Comparison of ENCODE assay signal across 8 cellular contexts in the genomic region with DNA sequence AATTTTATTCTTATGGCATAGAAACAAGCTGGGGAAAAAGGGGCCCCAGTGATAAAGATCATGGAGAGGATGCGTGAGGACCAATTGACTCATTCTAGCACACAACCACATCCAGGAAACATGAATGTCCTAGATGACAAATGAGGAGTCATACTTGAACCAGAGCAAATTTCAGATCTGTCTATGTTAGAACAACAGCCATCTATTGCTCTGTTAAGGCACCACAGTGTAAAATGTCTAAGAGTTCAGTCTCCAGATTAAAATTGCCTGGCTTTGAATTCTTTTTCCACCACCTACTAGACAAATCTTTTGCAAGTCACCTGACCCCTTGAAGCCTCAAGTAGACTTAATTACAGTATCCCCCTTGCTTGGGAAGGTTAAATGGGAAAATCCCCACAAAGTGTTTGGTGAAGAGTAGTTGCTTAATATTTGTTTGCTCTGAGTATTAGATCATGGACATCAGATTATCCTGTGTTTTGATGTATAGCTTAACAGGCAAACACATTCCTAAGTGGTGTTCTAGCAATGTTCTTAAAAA.
DNase-seq lines count a peak whose midpoint lies in the region; ATAC-seq lines count a peak whose summit lies in the region.

No MANE protein-coding gene starts in this region.

- no peaks in the 10 kb centered on the region for H3K79me2 ChIP-seq in GM23248 (ENCODE audit: insufficient read depth)

- no peak overlapping the region for H3K4me3 ChIP-seq in GM23248

- in situ Hi-C loops in GM23248 (cut with MboI): no loop called here

- DNase-seq in EH (ENCODE audit: low read depth): peak; percentile 93
- DNase-seq in GM23248: peak; percentile 97
- peak; percentile 89 for DNase-seq in NCI-H524 treated with DMSO at 0.1 percent for 48 hours (lab: John Stamatoyannopoulos, UW)
- peak; percentile 74 for DNase-seq in dedifferentiated amniotic fluid mesenchymal stem cell (ENCODE audit: extremely low spot score)
- DNase-seq in stimulated activated naive CD8-positive, alpha-beta T cell treated with anti-CD3 and anti-CD28 coated beads, Interleukin-15, Interleukin-2, amounts not matched to agents 100 U/mL and 50 U/mL, for 24 hours: peak; percentile 33
- no peak for DNase-seq in amygdala (lab: John Stamatoyannopoulos, UW)
- no peak for DNase-seq in SHP77 treated with DMSO at 0.1 percent for 48 hours (lab: John Stamatoyannopoulos, UW)
- no peak for DNase-seq in mucosa of gallbladder (ENCODE audit: low spot score)

- H3K4me2 ChIP-seq in GM23248 (ENCODE audit: unreplicated experiment): peak overlapping the region; percentile 76

- peaks cover 49% of the 10 kb centered on the region for H3F3A ChIP-seq in GM23248 (ENCODE audit: insufficient read depth)

- no peak overlapping the region for H2AFZ ChIP-seq in GM23248

- ATAC-seq in stimulated activated naive CD8-positive, alpha-beta T cell treated with anti-CD3 and anti-CD28 coated beads, Interleukin-15, Interleukin-2, amounts not matched to agents 100 U/mL and 50 U/mL, for 24 hours: peak; percentile 99

- no peaks in the 10 kb centered on the region for H4K20me1 ChIP-seq in GM23248 (ENCODE audit: insufficient read depth)

- H3K36me3 ChIP-seq in GM23248 (ENCODE audit: low read depth): no peaks in the 10 kb centered on the region

- no peaks in the 10 kb centered on the region for H3K9me2 ChIP-seq in GM23248 (ENCODE audit: insufficient read depth)

- H3K4me1 ChIP-seq in GM23248 (ENCODE audit: insufficient read depth): peaks cover 72% of the 10 kb centered on the region

- WGBS in GM23248 (ENCODE audit: low coverage in 1 of 2, low lambda C conversion rate in 2 of 2, missing lambda C conversion rate in 2 of 2), 2 experiments: 0 to 7% methylated on average over 1 of the region's 1 CpG

- H3K27ac ChIP-seq in GM23248: peak overlapping the region; percentile 92

- no peaks in the 10 kb centered on the region for H3K27me3 ChIP-seq in GM23248 (replicated peaks; ENCODE audit: insufficient read depth)

- no peaks in the 10 kb centered on the region for H3K9me3 ChIP-seq in GM23248 (ENCODE audit: low read depth)

- H3K9ac ChIP-seq in GM23248: peak overlapping the region; percentile 54

Comparison
In these comparisons a context has a peak if more than half of its experiments do, and no peak if none do; other contexts are left out.
1. DNase-seq: peak in EH (single experiment), GM23248 (single experiment), NCI-H524 treated with DMSO at 0.1 percent for 48 hours (single experiment), dedifferentiated amniotic fluid mesenchymal stem cell (single experiment) and stimulated activated naive CD8-positive, alpha-beta T cell treated with anti-CD3 and anti-CD28 coated beads, Interleukin-15, Interleukin-2, amounts not matched to agents 100 U/mL and 50 U/mL, for 24 hours (single experiment); none in amygdala (0 of 56), SHP77 treated with DMSO at 0.1 percent for 48 hours (single experiment) and mucosa of gallbladder (single experiment).